In the genomic region with DNA sequence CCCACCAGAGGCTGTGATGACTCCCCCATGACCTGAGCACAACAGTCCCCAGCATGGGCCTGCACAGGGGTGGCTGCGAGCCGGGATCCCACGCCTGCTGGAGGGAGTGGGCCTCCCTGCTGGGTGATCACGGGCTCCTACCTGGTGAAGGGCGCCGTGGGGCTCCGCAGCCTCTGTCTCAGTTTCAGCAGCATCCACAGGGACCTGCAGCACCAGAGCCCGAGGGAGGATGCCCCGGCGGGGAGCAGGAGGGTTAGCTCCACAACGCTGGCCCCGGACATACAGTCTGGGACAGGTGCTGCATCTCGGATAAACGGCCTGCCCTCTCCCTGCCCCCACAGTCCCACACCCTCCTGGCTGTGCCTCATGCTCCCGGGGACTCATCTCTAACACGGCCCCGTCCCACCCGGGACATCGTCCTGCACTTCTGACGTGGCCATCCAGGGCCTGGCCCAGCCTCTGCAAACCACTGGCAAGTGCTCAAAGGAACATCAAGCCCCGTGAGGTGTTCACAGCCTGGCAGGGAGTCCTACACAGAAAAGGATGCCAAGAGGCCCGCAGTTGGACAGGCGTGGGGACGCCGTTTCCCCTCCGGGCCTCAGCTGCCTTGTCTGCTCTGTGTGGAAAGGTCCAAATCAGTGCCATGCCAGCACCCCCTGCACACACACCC, we compare ENCODE assay signal across 19 cellular contexts. TPM values are rescaled to one million over a fixed set of nuclear protein-coding genes. Genes with fewer than 3 reads are reported as not detected.
DNase-seq lines count a peak whose midpoint lies in the region; ATAC-seq lines count a peak whose summit lies in the region.
"Had no signal": no experiment of that assay in that cellular context is flagged by ENCODE, and none has a peak within 500 bp of the region (broad histone marks: within the 10 kb centered on the region; RNA-seq: fewer than 3 reads in every experiment).

No MANE protein-coding gene starts in this region.

- H2AFZ ChIP-seq in GM23248: no peak overlapping the region
- H2AFZ ChIP-seq: GM23338, neural progenitor cell had no signal

- H3K27ac Mint-ChIP-seq in naive B cell: peak overlapping the region in 5 of 6 donors; percentile 47 to 80 (median 71)
- H3K27ac Mint-ChIP-seq: GM23338, neural progenitor cell had no signal

- peak overlapping the region in 2 of 8 donors; percentile 15 to 35 for H3K4me3 Mint-ChIP-seq in naive B cell
- H3K4me3 Mint-ChIP-seq: GM23338, neural progenitor cell had no signal

- peak; percentile 16 for DNase-seq in GM23248
- peak; percentile 33 for DNase-seq in astrocyte of the hippocampus (ENCODE audit: low read depth, low spot score)
- no peak for DNase-seq in naive B cell
- DNase-seq in stimulated activated naive CD4-positive, alpha-beta T cell treated with Interleukin-2 at 50 U/mL for 16 hours (lab: John Stamatoyannopoulos, UW): no peak
- DNase-seq: COR-L47; erythroblast; left cardiac atrium; MG63; NCI-H146; NCI-H2171 treated with DMSO at 0.1 percent for 48 hours; stimulated activated CD4-positive, alpha-beta T cell treated with anti-CD3 and anti-CD28 coated beads, Interleukin-12 subunit alpha, Interleukin-12 subunit beta, amount 100 ng/mL, for 4 hours; thyroid gland had no signal

- no peaks in the 10 kb centered on the region for H3K27me3 ChIP-seq in GM23248 (replicated peaks; ENCODE audit: insufficient read depth)
- no peaks in the 10 kb centered on the region for H3K27me3 ChIP-seq in HUES64 (ENCODE audit: insufficient read depth, low read length)
- H3K27me3 ChIP-seq: MG63, neural progenitor cell, SJSA1, thyroid gland had no signal

- in situ Hi-C loops in GM23248 (cut with MboI): no loop called here

- H3K9me2 ChIP-seq in GM23248 (ENCODE audit: insufficient read depth): no peaks in the 10 kb centered on the region

- H3K36me3 Mint-ChIP-seq in naive B cell: no peaks in the 10 kb centered on the region
- H3K36me3 Mint-ChIP-seq: neural progenitor cell had no signal

- peaks cover 13% of the 10 kb centered on the region for H3K4me1 ChIP-seq in GM23248 (ENCODE audit: insufficient read depth)
- peaks cover 8% of the 10 kb centered on the region; the same call in 1 of the 2 replicates for H3K4me1 ChIP-seq in HUES64 (ENCODE audit: insufficient read depth, low read length)
- H3K4me1 ChIP-seq: neural progenitor cell, SJSA1 had no signal

- no peaks in the 10 kb centered on the region for H3K36me3 ChIP-seq in GM23248 (ENCODE audit: low read depth)
- no peaks in the 10 kb centered on the region for H3K36me3 ChIP-seq in HUES64 (ENCODE audit: insufficient read depth, low read length)
- H3K36me3 ChIP-seq: MG63, neural progenitor cell, SJSA1, thyroid gland had no signal

- H3K4me3 ChIP-seq in GM23248: no peak overlapping the region
- H3K4me3 ChIP-seq in HUES64 (ENCODE audit: low read length): no peak overlapping the region
- H3K4me3 ChIP-seq: GM23338, MG63, neural progenitor cell, SJSA1, thyroid gland had no signal

- no peaks in the 10 kb centered on the region for H3F3A ChIP-seq in GM23248 (ENCODE audit: insufficient read depth)

- H3K4me1 Mint-ChIP-seq in naive B cell: peaks cover 5 to 30% (median 9%) of the 10 kb centered on the region in 3 donors

- 74 to 75% methylated on average over 22 to 26 of the region's 26 CpGs for WGBS in GM23248 (ENCODE audit: low coverage in 1 of 2, low lambda C conversion rate in 2 of 2, missing lambda C conversion rate in 2 of 2), 2 experiments
- 91% methylated on average over 26 of the region's 26 CpGs for WGBS in HUES64

- no peaks in the 10 kb centered on the region for H4K20me1 ChIP-seq in GM23248 (ENCODE audit: insufficient read depth)

- no peak for ATAC-seq in naive B cell (ENCODE audit: low read depth in 2 of 2)
- no peak for ATAC-seq in GM18861 (IDR thresholded peaks at IDR 0.05; ENCODE audit: unreplicated experiment)
- ATAC-seq in GM21717 (IDR thresholded peaks at IDR 0.05; ENCODE audit: unreplicated experiment): no peak
- ATAC-seq: GM23338 had no signal

- H3K79me2 ChIP-seq in GM23248 (ENCODE audit: insufficient read depth): no peaks in the 10 kb centered on the region

- peaks cover 0 to 2% (median 0%) of the 10 kb centered on the region in 7 donors for H3K9me3 Mint-ChIP-seq in naive B cell
- H3K9me3 Mint-ChIP-seq: GM23338 had no signal

- H3K9me3 ChIP-seq in GM23248 (ENCODE audit: low read depth): no peaks in the 10 kb centered on the region
- no peaks in the 10 kb centered on the region for H3K9me3 ChIP-seq in HUES64 (ENCODE audit: insufficient read depth, low read depth, low read length)
- H3K9me3 ChIP-seq: MG63, SJSA1, thyroid gland had no signal

- no peak overlapping the region for H3K4me2 ChIP-seq in GM23248 (ENCODE audit: unreplicated experiment)
- H3K4me2 ChIP-seq: GM23338, neural progenitor cell had no signal

- no peaks in the 10 kb centered on the region for H3K27me3 Mint-ChIP-seq in naive B cell

- H3K9ac ChIP-seq in GM23248: no peak overlapping the region
- H3K9ac ChIP-seq in HUES64 (ENCODE audit: low read depth, low read length): peak overlapping the region; percentile 14; the same call in 1 of the 2 replicates
- H3K9ac ChIP-seq: neural progenitor cell had no signal

- H3K27ac ChIP-seq in GM23248 (no peak overlapping the region), HUES64 (ENCODE audit: low read depth, low read length) (no peak overlapping the region)
- H3K27ac ChIP-seq: neural progenitor cell, SJSA1, thyroid gland had no signal

RNA-seq across cellular contexts. Expression of a gene that starts 10.5 kb away (rescaled TPM):
- total RNA-seq in GM23248 (2014; rRNA removed; shearing (Covaris generic)): 4.0 and 5.2 TPM in 2 replicates
- polyA plus RNA-seq in GM23248 (2016; fragmentation: Nextera tagmentation; extraction: Ambion mirVana) (6.0 and 6.2 TPM in 2 replicates), naive B cell (ENCODE audit: low read depth in 6 of 6) (1 to 10 TPM in 3 of 6 donors, under 1 TPM in 3; 0.52 to 4.4 (median 1.2) TPM)
- 1.5 TPM for polyA plus RNA-seq in HUES64 (2013, experiment 1 of 2)
- polyA plus RNA-seq in HUES64 (2013, experiment 2 of 2): 2.4 TPM
- total RNA-seq: OCI-LY7 had no signal

RNA-seq across cellular contexts. Expression of a gene that starts 37.6 kb away (rescaled TPM):
- 51.1 and 56.3 TPM in 2 replicates for total RNA-seq in GM23248 (2014; rRNA removed; shearing (Covaris generic))
- polyA plus RNA-seq in GM23248 (2016; fragmentation: Nextera tagmentation; extraction: Ambion mirVana) (11.4 and 12.0 TPM in 2 replicates), naive B cell (ENCODE audit: low read depth in 6 of 6) (1 to 10 TPM in 5 of 6 donors, under 1 TPM in 1; 0.94 to 3.5 (median 1.6) TPM)
- polyA plus RNA-seq in HUES64 (2013, experiment 1 of 2): 39.2 TPM
- polyA plus RNA-seq in HUES64 (2013, experiment 2 of 2): 51.6 TPM
- total RNA-seq: OCI-LY7 had no signal

RNA-seq across cellular contexts. Expression of a gene that starts 44.1 kb away (rescaled TPM):
- 4.9 and 5.9 TPM in 2 replicates for total RNA-seq in GM23248 (2014; rRNA removed; shearing (Covaris generic))
- 28.6 TPM in 2 replicates for polyA plus RNA-seq in GM23248 (2016; fragmentation: Nextera tagmentation; extraction: Ambion mirVana)
- 13.7 TPM for polyA plus RNA-seq in HUES64 (2013, experiment 1 of 2)
- 9.6 TPM for polyA plus RNA-seq in HUES64 (2013, experiment 2 of 2)
- polyA plus RNA-seq in naive B cell (ENCODE audit: low read depth in 6 of 6): 1 to 10 TPM; 5.0 to 8.9 (median 6.7) TPM

RNA-seq across cellular contexts. Expression of a gene that starts 57.2 kb away (rescaled TPM):
- total RNA-seq in GM23248 (2014; rRNA removed; shearing (Covaris generic)): 86.6 and 116 TPM in 2 replicates
- polyA plus RNA-seq in GM23248 (2016; fragmentation: Nextera tagmentation; extraction: Ambion mirVana) (65.0 and 67.2 TPM in 2 replicates), naive B cell (ENCODE audit: low read depth in 6 of 6) (1 to 10 TPM; 4.1 to 9.6 (median 6.6) TPM)
- 59.8 TPM for polyA plus RNA-seq in HUES64 (2013, experiment 1 of 2)
- 63.3 TPM for polyA plus RNA-seq in HUES64 (2013, experiment 2 of 2)

Comparison
In these comparisons a context has a peak if more than half of its experiments do, and no peak if none do; other contexts are left out.
1. DNase-seq: peak in GM23248 (single experiment) and astrocyte of the hippocampus (single experiment); none in naive B cell (single experiment) and stimulated activated naive CD4-positive, alpha-beta T cell treated with Interleukin-2 at 50 U/mL for 16 hours (single experiment).